10 cellular contexts compared by ENCODE assay signal in genomic region chr1:156421939-156422601, GRCh38. TPM values are rescaled to one million over a fixed set of nuclear protein-coding genes. Genes with fewer than 3 reads are reported as not detected.
DNase-seq lines count a peak whose midpoint lies in the region; ATAC-seq and TF ChIP-seq lines count a peak whose summit lies in the region.
"Had no signal": no experiment of that assay in that cellular context is flagged by ENCODE, and none has a peak within 500 bp of the region (broad histone marks: within the 10 kb centered on the region; RNA-seq: fewer than 3 reads in every experiment).

No MANE protein-coding gene starts in this region.

- WGBS in heart left ventricle, 4 donors: 24 to 33% (median 26%) methylated on average over 10 to 12 of the region's 12 CpGs
- WGBS in aorta, 2 donors: 20 to 22% methylated on average over 12 of the region's 12 CpGs

- DNase-seq in heart left ventricle (no peak), Right ventricle myocardium inferior (ENCODE audit: missing footprints) (no peak), memory B cell (ENCODE audit: low spot score in 2 of 2) (no peak), type B pancreatic cell (ENCODE audit: extremely low spot score, unreplicated experiment) (no peak), aorta (no peak), EL (no peak)
- DNase-seq in activated naive CD8-positive, alpha-beta T cell treated with anti-CD3 and anti-CD28 coated beads, Interleukin-2, amount 10 ng/mL, durations not matched to agents 7 days and 5 days: no peak
- no peak for DNase-seq in stimulated activated CD8-positive, alpha-beta memory T cell treated with anti-CD3 and anti-CD28 coated beads, Interleukin-4, amount 100 ng/mL, for 48 hours

- H3K27me3 ChIP-seq in heart left ventricle (peaks cover 30 to 97% (median 66%) of the 10 kb centered on the region in 9 donors), aorta (ENCODE audit: control insufficient read depth in 1 of 2, insufficient read depth in 2 of 2, low read length in 1 of 2) (peaks cover 0 to 6% of the 10 kb centered on the region in 2 donors)

- no peak for ATAC-seq in heart left ventricle
- ATAC-seq in Right ventricle myocardium inferior: no peak
- no peak for ATAC-seq in activated naive CD8-positive, alpha-beta T cell treated with anti-CD3 and anti-CD28 coated beads, Interleukin-2, amount 10 ng/mL, durations not matched to agents 7 days and 5 days (ENCODE audit: low read depth)
- ATAC-seq in memory B cell (ENCODE audit: low read depth): no peak
- ATAC-seq in aorta (ENCODE audit: low FRiP score): no peak

- no peak for TF ChIP-seq POLR2A in heart left ventricle (IDR thresholded peaks at IDR 0.05)

- no peaks in the 10 kb centered on the region for H3K36me3 ChIP-seq in heart left ventricle
- H3K36me3 ChIP-seq in aorta (ENCODE audit: control insufficient read depth in 1 of 2, insufficient read depth in 2 of 2, low read length in 1 of 2): no peaks in the 10 kb centered on the region

- no peaks in the 10 kb centered on the region for H3K9me3 Mint-ChIP-seq in activated naive CD8-positive, alpha-beta T cell treated with anti-CD3 and anti-CD28 coated beads, Interleukin-2, amount 10 ng/mL, durations not matched to agents 7 days and 5 days
- H3K9me3 Mint-ChIP-seq in memory B cell (no peaks in the 10 kb centered on the region), type B pancreatic cell (no peaks in the 10 kb centered on the region)

- H3K4me1 ChIP-seq in heart left ventricle (peaks cover 4 to 30% (median 21%) of the 10 kb centered on the region in 12 donors), aorta (ENCODE audit: control insufficient read depth in 1 of 2, insufficient read depth in 2 of 2, low read length in 2 of 2) (no peaks in the 10 kb centered on the region)

- intact Hi-C loops in heart left ventricle (cut with DNase I): no loop called here
- intact Hi-C loops in Right ventricle myocardium inferior (cut with DNase I): no loop called here
- intact Hi-C loops in aorta (cut with DNase I): no loop called here

- H3K27ac Mint-ChIP-seq in activated naive CD8-positive, alpha-beta T cell treated with anti-CD3 and anti-CD28 coated beads, Interleukin-2, amount 10 ng/mL, durations not matched to agents 7 days and 5 days: no peak overlapping the region
- H3K27ac Mint-ChIP-seq in memory B cell (no peak overlapping the region), type B pancreatic cell (no peak overlapping the region)

- no peak overlapping the region for H3K27ac ChIP-seq in heart left ventricle
- H3K27ac ChIP-seq in aorta (ENCODE audit: low read depth in 1 of 2, low read length in 2 of 2): no peak overlapping the region

- TF ChIP-seq CTCF in heart left ventricle (IDR thresholded peaks at IDR 0.05) (no peak), type B pancreatic cell (conservative IDR thresholded peaks at IDR 0.05) (no peak)

- H3K27me3 Mint-ChIP-seq in activated naive CD8-positive, alpha-beta T cell treated with anti-CD3 and anti-CD28 coated beads, Interleukin-2, amount 10 ng/mL, durations not matched to agents 7 days and 5 days: peaks cover 93% of the 10 kb centered on the region
- H3K27me3 Mint-ChIP-seq in memory B cell (peaks cover 32% of the 10 kb centered on the region), type B pancreatic cell (peaks cover 98% of the 10 kb centered on the region)

- peaks cover 8% of the 10 kb centered on the region for H3K4me1 Mint-ChIP-seq in activated naive CD8-positive, alpha-beta T cell treated with anti-CD3 and anti-CD28 coated beads, Interleukin-2, amount 10 ng/mL, durations not matched to agents 7 days and 5 days
- H3K4me1 Mint-ChIP-seq in memory B cell: peaks cover 12% of the 10 kb centered on the region
- H3K4me1 Mint-ChIP-seq in type B pancreatic cell (ENCODE audit: unreplicated experiment): peaks cover 4% of the 10 kb centered on the region

- peak overlapping the region; percentile 62 for H3K4me3 Mint-ChIP-seq in activated naive CD8-positive, alpha-beta T cell treated with anti-CD3 and anti-CD28 coated beads, Interleukin-2, amount 10 ng/mL, durations not matched to agents 7 days and 5 days
- H3K4me3 Mint-ChIP-seq in memory B cell: peak overlapping the region; percentile 76
- H3K4me3 Mint-ChIP-seq in type B pancreatic cell: peak overlapping the region; percentile 78

- POLR2A ChIA-PET in activated naive CD8-positive, alpha-beta T cell treated with anti-CD3 and anti-CD28 coated beads, Interleukin-2, amount 10 ng/mL, durations not matched to agents 7 days and 5 days (lab: Charles Lee): interaction anchor here (1.4 kb wide), 1 partner anchor 36 kb away, joined by 5 read pairs; no protein-coding TSS in a partner anchor

- H3K9me3 ChIP-seq in heart left ventricle: no peaks in the 10 kb centered on the region
- H3K9me3 ChIP-seq in aorta (ENCODE audit: control insufficient read depth, low read length): no peaks in the 10 kb centered on the region

- H3K4me3 ChIP-seq in heart left ventricle: peak overlapping the region; percentile 13 to 57 (median 39)
- no peak overlapping the region for H3K4me3 ChIP-seq in aorta (ENCODE audit: low read length in 2 of 2)

- H3K36me3 Mint-ChIP-seq in activated naive CD8-positive, alpha-beta T cell treated with anti-CD3 and anti-CD28 coated beads, Interleukin-2, amount 10 ng/mL, durations not matched to agents 7 days and 5 days: no peaks in the 10 kb centered on the region
- H3K36me3 Mint-ChIP-seq in memory B cell (no peaks in the 10 kb centered on the region), type B pancreatic cell (no peaks in the 10 kb centered on the region)

RNA-seq across cellular contexts. Expression of gene RHBG, which starts 53.1 kb away (rescaled TPM):
- under 1 TPM in 1 of 9 donors, not detected in 8; 0.29 TPM for total RNA-seq in heart left ventricle
- polyA plus RNA-seq in heart left ventricle: not detected
- total RNA-seq in Right ventricle myocardium inferior: not detected
- not detected for total RNA-seq in activated naive CD8-positive, alpha-beta T cell treated with anti-CD3 and anti-CD28 coated beads, Interleukin-2, amount 10 ng/mL, durations not matched to agents 7 days and 5 days
- total RNA-seq in type B pancreatic cell (ENCODE audit: low replicate concordance): 0.17 and 0.88 TPM in 2 replicates
- not detected for total RNA-seq in aorta
- not detected for polyA plus RNA-seq in aorta
- total RNA-seq: NCI-H460, occipital lobe had no signal

Comparison
In these comparisons a context has a peak if more than half of its experiments do, and no peak if none do; other contexts are left out.
1. H3K4me3 ChIP-seq: peak in heart left ventricle (12 of 12); none in aorta (0 of 2).
2. Peak in every context shown above with its lines, with median percentiles within 50 percentile points of each other: H3K4me3 Mint-ChIP-seq.